Comparison of ENCODE assay signal across 25 cellular contexts in genomic region chr1:34532113-34532512, GRCh38.
DNase-seq lines count a peak whose midpoint lies in the region; ATAC-seq and TF ChIP-seq lines count a peak whose summit lies in the region.
"Had no signal": no experiment of that assay in that cellular context is flagged by ENCODE, and none has a peak within 500 bp of the region (broad histone marks: within the 10 kb centered on the region; RNA-seq: fewer than 3 reads in every experiment).

No MANE protein-coding gene starts in this region.

- peak; percentile 24 for DNase-seq in GM19240 (ENCODE audit: insufficient read length, low spot score)
- DNase-seq in left ventricle myocardium superior = no peak
- DNase-seq in tibial nerve (ENCODE audit: low spot score in 2 of 2) = no peak
- no peak for DNase-seq in PC-9
- DNase-seq: activated CD4-positive, alpha-beta T cell treated with anti-CD3 and anti-CD28 coated beads, Interleukin-2, amount 50 U/mL, for 1 hour; activated CD8-positive, alpha-beta memory T cell treated with anti-CD3 and anti-CD28 coated beads, Interleukin-2, amount 50 U/mL, for 48 hours; activated effector memory CD4-positive, alpha-beta T cell treated with anti-CD3 and anti-CD28 coated beads, Interleukin-2, amount 50 U/mL, for 16 hours; CD4-positive, alpha-beta T cell; colonic mucosa; mesendoderm; MV-4-11; naive B cell; NCI-H1694; NCI-H2171 treated with DMSO at 0.1 percent for 48 hours; NCI-H82; spleen; stimulated activated CD4-positive, alpha-beta T cell treated with anti-CD3 and anti-CD28 coated beads, Interleukin-4, amount 100 ng/mL, for 24 hours; T-helper 2 cell; tibial artery had no signal

- no peak for TF ChIP-seq EP300 in tibial nerve (IDR thresholded peaks at IDR 0.05)

- H3K27me3 ChIP-seq in tibial nerve = no peaks in the 10 kb centered on the region
- peaks cover 10% of the 10 kb centered on the region; the same call in 1 of the 2 replicates for H3K27me3 ChIP-seq in PC-9 (ENCODE audit: insufficient read depth, low read depth)
- H3K27me3 ChIP-seq: colonic mucosa had no signal

- no peak overlapping the region for H3K4me2 ChIP-seq in PC-9
- H3K4me2 ChIP-seq: KMS-11 had no signal

- BruUV-seq in PC-9 (replicated peaks; lab: Mats Ljungman, UMichigan) = no TSS peak

- ATAC-seq in GM18502 (IDR thresholded peaks at IDR 0.05; ENCODE audit: poor library complexity, unreplicated experiment) (peak; percentile 63), GM21723 (IDR thresholded peaks at IDR 0.05; ENCODE audit: unreplicated experiment) (peak; percentile 50), HG03432 (IDR thresholded peaks at IDR 0.05; ENCODE audit: unreplicated experiment) (peak; percentile 55), left ventricle myocardium superior (no peak)

- H4K20me1 ChIP-seq in PC-9 (ENCODE audit: insufficient read depth) = no peaks in the 10 kb centered on the region

- H3K4me3 ChIP-seq in tibial nerve (no peak overlapping the region), PC-9 (no peak overlapping the region)
- H3K4me3 ChIP-seq: colonic mucosa, HAP-1, spleen, tibial artery had no signal

- no peak overlapping the region for H2AFZ ChIP-seq in PC-9

- TF ChIP-seq POLR2A in tibial nerve (IDR thresholded peaks at IDR 0.05) = no peak

- 21 to 28% methylated on average over 2 to 3 of the region's 3 CpGs for WGBS in tibial nerve, 2 donors

- H3K9me3 ChIP-seq in tibial nerve (no peaks in the 10 kb centered on the region), PC-9 (ENCODE audit: insufficient read depth, low read depth) (no peaks in the 10 kb centered on the region)
- H3K9me3 ChIP-seq: colonic mucosa, HAP-1, spleen, tibial artery had no signal

- no peaks in the 10 kb centered on the region for H3K79me2 ChIP-seq in PC-9 (ENCODE audit: low read depth)

- CTCF ChIA-PET in PC-9 (lab: Charles Lee) = no interaction called here

- no peaks in the 10 kb centered on the region for H3K9me2 ChIP-seq in PC-9 (ENCODE audit: insufficient read depth)

- H3K27ac ChIP-seq in tibial nerve (no peak overlapping the region), PC-9 (no peak overlapping the region)
- H3K27ac ChIP-seq: colonic mucosa, KMS-11, spleen, tibial artery, VCaP had no signal

- H3F3A ChIP-seq in PC-9 (ENCODE audit: insufficient read depth, low read depth) = no peaks in the 10 kb centered on the region

- no peaks in the 10 kb centered on the region for H3K36me3 ChIP-seq in tibial nerve
- no peaks in the 10 kb centered on the region for H3K36me3 ChIP-seq in PC-9 (ENCODE audit: low read depth)
- H3K36me3 ChIP-seq: colonic mucosa, HAP-1, spleen, tibial artery had no signal

- POLR2A ChIA-PET in PC-9 (lab: Charles Lee; ENCODE audit: unreplicated experiment) = no interaction called here

- TF ChIP-seq CTCF in tibial nerve (IDR thresholded peaks at IDR 0.05) = no peak
- TF ChIP-seq CTCF in PC-9 (conservative IDR thresholded peaks at IDR 0.05) = no peak

- H3K4me1 ChIP-seq in tibial nerve (no peaks in the 10 kb centered on the region), PC-9 (replicated peaks; ENCODE audit: insufficient read depth) (no peaks in the 10 kb centered on the region)
- H3K4me1 ChIP-seq: colonic mucosa, HAP-1, tibial artery had no signal

- intact Hi-C loops in left ventricle myocardium superior (cut with micrococcal nuclease) = no loop called here
- intact Hi-C loops in PC-9 (cut with micrococcal nuclease; ENCODE audit: unreplicated experiment) = no loop called here
